Comparison of ENCODE assay signal across 8 cellular contexts in genomic region chr1:161037661-161038522, GRCh38. TPM values are rescaled to one million over a fixed set of nuclear protein-coding genes. Genes with fewer than 3 reads are reported as not detected.
DNase-seq lines count a peak whose midpoint lies in the region; ATAC-seq, FAIRE-seq and TF ChIP-seq lines count a peak whose summit lies in the region.

No MANE protein-coding gene starts in this region.

- H3K4me2 ChIP-seq in OCI-LY7 (ENCODE audit: low read length) = peak overlapping the region; percentile 92
- H3K4me2 ChIP-seq in GM23248 (ENCODE audit: unreplicated experiment) = no peak overlapping the region

- FAIRE-seq in pancreas (lab: Jason Lieb, UNC) = no peak

- H3F3A ChIP-seq in GM23248 (ENCODE audit: insufficient read depth) = peaks cover 5% of the 10 kb centered on the region; the same call in 1 of the 2 replicates

- POLR2A ChIA-PET in OCI-LY7 (lab: Charles Lee) = interaction anchor here (0.5 to 1.9 kb wide), 6 partner anchors 9 to 60 kb away, joined by 4 to 7 read pairs (median 5); partner anchors contain the start of genes ARHGAP30 and KLHDC9

- no peak for TF ChIP-seq CTCF in OCI-LY7 (conservative IDR thresholded peaks at IDR 0.05; ENCODE audit: low read length)
- TF ChIP-seq CTCF in esophagus muscularis mucosa (IDR thresholded peaks at IDR 0.05) = no peak
- TF ChIP-seq CTCF in pancreas (IDR thresholded peaks at IDR 0.05) = no peak

- peaks cover 11% of the 10 kb centered on the region; the same call in 1 of the 2 replicates for H3K79me2 ChIP-seq in OCI-LY7 (ENCODE audit: insufficient read depth, low read depth, low read length)
- H3K79me2 ChIP-seq in GM23248 (ENCODE audit: insufficient read depth) = peaks cover 13% of the 10 kb centered on the region

- H2AFZ ChIP-seq in OCI-LY7 (ENCODE audit: low read length) = peak overlapping the region; percentile 14; the same call in 1 of the 2 replicates
- H2AFZ ChIP-seq in GM23248 = no peak overlapping the region

- H3K9me2 ChIP-seq in OCI-LY7 (ENCODE audit: insufficient read depth, low read length) (no peaks in the 10 kb centered on the region), GM23248 (ENCODE audit: insufficient read depth) (no peaks in the 10 kb centered on the region)

- CTCF ChIA-PET in OCI-LY7 (lab: Charles Lee; ENCODE audit: unreplicated experiment) = interaction anchor here (1.2 kb wide), 1 partner anchor 16 kb away, joined by 3 read pairs; the partner anchor contains the start of gene F11R

- H3K27me3 ChIP-seq in esophagus muscularis mucosa (no peaks in the 10 kb centered on the region), pancreas (no peaks in the 10 kb centered on the region), GM23248 (replicated peaks; ENCODE audit: insufficient read depth) (no peaks in the 10 kb centered on the region)

- no peak overlapping the region for H3K9ac ChIP-seq in GM23248

- BruUV-seq in OCI-LY7 (replicated peaks; lab: Mats Ljungman, UMichigan) = no TSS peak

- in situ Hi-C loops in GM23248 (cut with MboI) = no loop called here

- peaks cover 59% of the 10 kb centered on the region for H3K4me1 ChIP-seq in OCI-LY7 (ENCODE audit: insufficient read depth, low read length, poor library complexity, severe bottlenecking)
- peaks cover 0 to 29% (median 17%) of the 10 kb centered on the region in 4 donors for H3K4me1 ChIP-seq in esophagus muscularis mucosa
- peaks cover 0 to 3% (median 3%) of the 10 kb centered on the region in 3 donors for H3K4me1 ChIP-seq in pancreas
- no peaks in the 10 kb centered on the region for H3K4me1 ChIP-seq in GM23248 (ENCODE audit: insufficient read depth)

- intact Hi-C loops in OCI-LY7 (cut with micrococcal nuclease; ENCODE audit: unreplicated experiment) = loop anchor here (2.0 kb wide), 1 partner anchor 41 kb away; no protein-coding TSS in a partner anchor
- intact Hi-C loops in esophagus muscularis mucosa (cut with DNase I) = no loop called here
- intact Hi-C loops in pancreas (cut with DNase I) = no loop called here

- peaks cover 59% of the 10 kb centered on the region for H3K36me3 ChIP-seq in OCI-LY7 (ENCODE audit: insufficient read depth, low read length)
- peaks cover 33 to 48% (median 37%) of the 10 kb centered on the region in 4 donors for H3K36me3 ChIP-seq in esophagus muscularis mucosa
- peaks cover 0 to 34% (median 18%) of the 10 kb centered on the region in 3 donors for H3K36me3 ChIP-seq in pancreas
- peaks cover 7% of the 10 kb centered on the region; the same call in 1 of the 2 replicates for H3K36me3 ChIP-seq in GM23248 (ENCODE audit: low read depth)

- WGBS in esophagus muscularis mucosa = 80% methylated on average over 10 of the region's 21 CpGs
- 34% methylated on average over 21 of the region's 21 CpGs for WGBS in pancreas, 2 donors
- WGBS in GM23248 (ENCODE audit: low coverage in 1 of 2, low lambda C conversion rate in 2 of 2, missing lambda C conversion rate in 2 of 2), 2 experiments = 83 to 84% methylated on average over 20 to 21 of the region's 21 CpGs

- peak; percentile 29 to 52 (median 34) for ATAC-seq in pancreas

- H3K9me3 ChIP-seq in OCI-LY7 (ENCODE audit: low read length) (no peaks in the 10 kb centered on the region; the same call in 1 of the 2 replicates), esophagus muscularis mucosa (no peaks in the 10 kb centered on the region), pancreas (no peaks in the 10 kb centered on the region), GM23248 (ENCODE audit: low read depth) (no peaks in the 10 kb centered on the region)

- peak; percentile 51 for DNase-seq in DMS79 treated with DMSO at 0.1 percent for 48 hours (lab: John Stamatoyannopoulos, UW)
- peak; percentile 36 for DNase-seq in OCI-LY7 (ENCODE audit: low spot score)
- no peak for DNase-seq in esophagus muscularis mucosa (ENCODE audit: extremely low spot score)
- DNase-seq in pancreas = peak in 3 of 6 donors; percentile 45 to 71 (median 51)
- DNase-seq in AG08396 (ENCODE audit: low spot score) = no peak
- no peak for DNase-seq in GM23248
- DNase-seq in LoVo (ENCODE audit: low spot score) = no peak
- no peak for DNase-seq in NCI-H1417 treated with DMSO at 0.1 percent for 48 hours (lab: John Stamatoyannopoulos, UW)

- no peak for TF ChIP-seq POLR2A in esophagus muscularis mucosa (IDR thresholded peaks at IDR 0.05; ENCODE audit: low read depth)

- H4K20me1 ChIP-seq in OCI-LY7 (ENCODE audit: insufficient read depth, low read length) (no peaks in the 10 kb centered on the region), GM23248 (ENCODE audit: insufficient read depth) (no peaks in the 10 kb centered on the region)

- H3K27ac ChIP-seq in OCI-LY7 (ENCODE audit: low read depth, low read length, poor library complexity, severe bottlenecking) = peak overlapping the region; percentile 57
- no peak overlapping the region for H3K27ac ChIP-seq in esophagus muscularis mucosa (replicated peaks in 1 of 4)
- peak overlapping the region; percentile 53 to 66 (median 54) for H3K27ac ChIP-seq in pancreas
- H3K27ac ChIP-seq in GM23248 = no peak overlapping the region

- no peak for TF ChIP-seq EP300 in esophagus muscularis mucosa (IDR thresholded peaks at IDR 0.05)

- H3K4me3 ChIP-seq in OCI-LY7 (ENCODE audit: low read depth, low read length, poor library complexity, severe bottlenecking) (peak overlapping the region; percentile 81), esophagus muscularis mucosa (peak overlapping the region; percentile 56 to 76 (median 62)), pancreas (peak overlapping the region; percentile 62 to 84 (median 71)), GM23248 (no peak overlapping the region)

RNA-seq across cellular contexts. Expression of gene TSTD1, which starts 0.9 kb away (rescaled TPM):
- total RNA-seq in OCI-LY7 (2014; rRNA removed; shearing (Covaris generic)) = 164 and 206 TPM in 2 replicates
- total RNA-seq in OCI-LY7 (2022) = 73.4 and 89.2 TPM in 2 replicates
- 10 to 100 TPM; 19.0 to 46.5 (median 29.4) TPM for total RNA-seq in esophagus muscularis mucosa
- 10 to 100 TPM; 24.8 to 43.8 (median 32.1) TPM for total RNA-seq in pancreas
- 100 to 1,000 TPM in 1 of 2 donors, 10 to 100 TPM in 1; 69.0 to 131 TPM for polyA plus RNA-seq in pancreas
- total RNA-seq in GM23248 (2014; rRNA removed; shearing (Covaris generic)) = not detected in 2 replicates
- polyA plus RNA-seq in GM23248 (2016; fragmentation: Nextera tagmentation; extraction: Ambion mirVana) = not detected in 2 replicates

RNA-seq across cellular contexts. Expression of gene USF1, which starts 7.9 kb away (rescaled TPM):
- total RNA-seq in OCI-LY7 (2014; rRNA removed; shearing (Covaris generic)) = 83.1 and 97.5 TPM in 2 replicates
- 57.6 and 60.9 TPM in 2 replicates for total RNA-seq in OCI-LY7 (2022)
- 10 to 100 TPM; 36.5 to 54.2 (median 48.7) TPM for total RNA-seq in esophagus muscularis mucosa
- total RNA-seq in pancreas = 10 to 100 TPM; 15.8 to 33.2 (median 21.7) TPM
- 100 to 1,000 TPM in 1 of 2 donors, 10 to 100 TPM in 1; 89.4 to 118 TPM for polyA plus RNA-seq in pancreas
- total RNA-seq in GM23248 (2014; rRNA removed; shearing (Covaris generic)) = 53.2 and 68.4 TPM in 2 replicates
- 12.2 and 17.1 TPM in 2 replicates for polyA plus RNA-seq in GM23248 (2016; fragmentation: Nextera tagmentation; extraction: Ambion mirVana)

RNA-seq across cellular contexts. Expression of gene F11R, which starts 16.9 kb away (rescaled TPM):
- 11.7 and 13.5 TPM in 2 replicates for total RNA-seq in OCI-LY7 (2014; rRNA removed; shearing (Covaris generic))
- total RNA-seq in OCI-LY7 (2022) = 16.0 and 25.0 TPM in 2 replicates
- 10 to 100 TPM in 3 of 4 donors, 1 to 10 TPM in 1; 9.1 to 17.7 (median 14.9) TPM for total RNA-seq in esophagus muscularis mucosa
- 10 to 100 TPM; 30.0 to 59.5 (median 38.2) TPM for total RNA-seq in pancreas
- polyA plus RNA-seq in pancreas = 10 to 100 TPM; 22.7 to 23.6 TPM
- total RNA-seq in GM23248 (2014; rRNA removed; shearing (Covaris generic)) = 0.76 and 1.5 TPM in 2 replicates
- 0.52 and 0.53 TPM in 2 replicates for polyA plus RNA-seq in GM23248 (2016; fragmentation: Nextera tagmentation; extraction: Ambion mirVana)

RNA-seq across cellular contexts. Expression of gene ARHGAP30, which starts 31.8 kb away (rescaled TPM):
- total RNA-seq in OCI-LY7 (2014; rRNA removed; shearing (Covaris generic)) = 56.2 and 62.9 TPM in 2 replicates
- 86.7 and 101 TPM in 2 replicates for total RNA-seq in OCI-LY7 (2022)
- 10 to 100 TPM in 1 of 4 donors, 1 to 10 TPM in 3; 4.6 to 14.1 (median 6.9) TPM for total RNA-seq in esophagus muscularis mucosa
- 1 to 10 TPM in 4 of 6 donors, under 1 TPM in 2; 0.43 to 9.1 (median 1.9) TPM for total RNA-seq in pancreas
- polyA plus RNA-seq in pancreas = 1 to 10 TPM in 1 of 2 donors, under 1 TPM in 1; 0.70 to 2.0 TPM
- not detected in 2 replicates for total RNA-seq in GM23248 (2014; rRNA removed; shearing (Covaris generic))
- 0.21 and 0.29 TPM in 2 replicates for polyA plus RNA-seq in GM23248 (2016; fragmentation: Nextera tagmentation; extraction: Ambion mirVana)

RNA-seq across cellular contexts. Expression of gene NECTIN4, which starts 51.5 kb away (rescaled TPM):
- total RNA-seq in OCI-LY7 (2014; rRNA removed; shearing (Covaris generic)) = not detected in 2 replicates
- total RNA-seq in OCI-LY7 (2022) (not detected in 2 replicates), esophagus muscularis mucosa (not detected), pancreas (1 to 10 TPM; 1.7 to 9.3 (median 3.5) TPM)
- polyA plus RNA-seq in pancreas (1 to 10 TPM; 2.1 to 2.7 TPM), GM23248 (2016; fragmentation: Nextera tagmentation; extraction: Ambion mirVana) (0.40 and 0.54 TPM in 2 replicates)
- total RNA-seq in GM23248 (2014; rRNA removed; shearing (Covaris generic)) = 0.54 TPM in 1 of 2 replicates, not detected in the other

Comparison
In these comparisons a context has a peak if more than half of its experiments do, and no peak if none do; other contexts are left out.
1. DNase-seq: peak in DMS79 treated with DMSO at 0.1 percent for 48 hours (single experiment) and OCI-LY7 (single experiment); none in esophagus muscularis mucosa (single experiment), AG08396 (single experiment), GM23248 (single experiment), LoVo (single experiment) and NCI-H1417 treated with DMSO at 0.1 percent for 48 hours (single experiment).
2. H3K27ac ChIP-seq: peak in OCI-LY7 (single experiment) and pancreas (4 of 4); none in esophagus muscularis mucosa (0 of 4) and GM23248 (single experiment).
3. RNA of gene TSTD1, which starts 0.9 kb away (total RNA-seq): 73.4 to 206 TPM in OCI-LY7, 24.8 to 43.8 TPM in pancreas and 19.0 to 46.5 TPM in esophagus muscularis mucosa; not detected in GM23248; every median in the first group is over 10 times any median in the second.